Comparison of ENCODE assay signal across 8 cellular contexts in the genomic region with DNA sequence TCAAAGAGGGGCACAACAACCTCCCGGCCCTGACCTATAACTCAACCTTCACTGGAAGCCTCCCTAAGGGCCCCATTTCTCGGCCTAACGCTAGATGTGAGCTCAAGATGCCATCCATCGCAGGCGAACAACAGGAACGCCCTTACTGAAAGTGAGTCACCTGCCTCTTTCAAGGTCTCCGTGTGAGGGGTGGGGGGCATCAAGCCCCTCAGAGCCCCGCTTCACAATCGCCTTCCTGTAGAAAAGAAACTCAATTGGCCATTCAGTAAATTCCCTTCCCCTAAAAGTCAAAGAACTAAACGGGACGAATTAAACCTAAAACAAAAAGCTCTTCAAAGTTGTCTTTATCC.
A peak's percentile ranks its signal among the peaks of the same experiment; 100 is the strongest.
DNase-seq lines count a peak whose midpoint lies in the region; ATAC-seq and TF ChIP-seq lines count a peak whose summit lies in the region.

No MANE protein-coding gene starts in this region.

- peaks cover 33% of the 10 kb centered on the region for H3K4me1 Mint-ChIP-seq in nephron

- no peaks in the 10 kb centered on the region for H3K27me3 Mint-ChIP-seq in nephron (ENCODE audit: low read depth)

- H3K36me3 Mint-ChIP-seq in nephron (ENCODE audit: low read depth), result peaks cover 22% of the 10 kb centered on the region

- peak overlapping the region; percentile 99 to 100 (median 100) for H3K27ac Mint-ChIP-seq in nephron

- no peak for TF ChIP-seq CTCF in nephron (IDR thresholded peaks at IDR 0.05; ENCODE audit: unreplicated experiment in 3 of 3)

- peaks cover 7% of the 10 kb centered on the region for H3K9me3 Mint-ChIP-seq in nephron

- DNase-seq in DMS 273 (lab: John Stamatoyannopoulos, UW; ENCODE audit: unreplicated experiment) (peak; percentile 55), DMS 273 treated with DMSO at 0.1 percent for 48 hours (lab: John Stamatoyannopoulos, UW) (no peak), NCI-H146 (lab: John Stamatoyannopoulos, UW) (peak; percentile 22), fibroblast of gingiva (ENCODE audit: low read depth) (peak; percentile 28), substantia nigra (lab: John Stamatoyannopoulos, UW) (peak in 21 of 49 donors; percentile 1 to 47 (median 5))
- peak; percentile 57 for DNase-seq in activated T-cell treated with anti-CD3 and anti-CD28 coated beads, Interleukin-2, amount 50 U/mL, for 1 hour

- ATAC-seq in GM21723 (IDR thresholded peaks at IDR 0.05; ENCODE audit: unreplicated experiment), result no peak

- H3K27ac ChIP-seq in substantia nigra (ENCODE audit: low read depth, low read length, poor library complexity, severe bottlenecking), result peak overlapping the region; percentile 95

- H3K4me3 Mint-ChIP-seq in nephron, result peak overlapping the region; percentile 94 to 97 (median 95)
